ENCODE assay signal across 8 cellular contexts in genomic region chr9:2859776-2860379, GRCh38. TPM values are rescaled to one million over a fixed set of nuclear protein-coding genes. Genes with fewer than 3 reads are reported as not detected.
DNase-seq lines count a peak whose midpoint lies in the region; ATAC-seq and TF ChIP-seq lines count a peak whose summit lies in the region.

No MANE protein-coding gene starts in this region.

- DNase-seq in G401 (ENCODE audit: low spot score) (peak; percentile 73), NCI-H2196 treated with DMSO at 0.1 percent for 48 hours (lab: John Stamatoyannopoulos, UW; ENCODE audit: unreplicated experiment) (peak; percentile 72), dermis microvascular lymphatic vessel endothelial cell (ENCODE audit: low read depth in 2 of 2) (peak; percentile 35 to 64), mesenchymal stem cell (peak; percentile 65), testis (peak; percentile 88)

- H3K27me3 ChIP-seq in mesenchymal stem cell (ENCODE audit: control insufficient read depth in 1 of 2, insufficient read depth in 1 of 2, low read length in 2 of 2) (peaks cover 17 to 19% of the 10 kb centered on the region in 2 experiments), testis (no peaks in the 10 kb centered on the region)

- H3K4ac ChIP-seq in mesenchymal stem cell (ENCODE audit: low read depth in 1 of 2, low read length in 2 of 2): no peak overlapping the region

- H2BK5ac ChIP-seq in mesenchymal stem cell (ENCODE audit: low read depth, low read length, poor library complexity, severe bottlenecking): no peak overlapping the region

- H3K79me1 ChIP-seq in mesenchymal stem cell (replicated peaks; ENCODE audit: low read length, poor library complexity, severe bottlenecking): no peaks in the 10 kb centered on the region

- H3K27ac ChIP-seq in mesenchymal stem cell (ENCODE audit: low read length, poor library complexity, severe bottlenecking): no peak overlapping the region
- H3K27ac ChIP-seq in testis: no peak overlapping the region

- no peak overlapping the region for H3K4me3 ChIP-seq in mesenchymal stem cell (ENCODE audit: insufficient read depth in 1 of 2, low read depth in 1 of 2, low read length in 2 of 2)
- no peak overlapping the region for H3K4me3 ChIP-seq in testis

- no peak overlapping the region for H3K18ac ChIP-seq in mesenchymal stem cell (ENCODE audit: low read depth in 1 of 2, low read length in 2 of 2)

- no peak overlapping the region for H2AK5ac ChIP-seq in mesenchymal stem cell (ENCODE audit: low read length, severe bottlenecking)

- no peak overlapping the region for H2BK120ac ChIP-seq in mesenchymal stem cell (ENCODE audit: low read depth, low read length)

- H3K14ac ChIP-seq in mesenchymal stem cell (ENCODE audit: low read length in 2 of 2): no peak overlapping the region

- no peak overlapping the region for H4K8ac ChIP-seq in mesenchymal stem cell (ENCODE audit: low read length)

- H4K91ac ChIP-seq in mesenchymal stem cell (ENCODE audit: low read length): no peak overlapping the region

- H2BK15ac ChIP-seq in mesenchymal stem cell (ENCODE audit: low read depth, poor library complexity, severe bottlenecking): no peak overlapping the region

- TF ChIP-seq CTCF in testis (IDR thresholded peaks at IDR 0.05): peak in 2 of 3 experiments; percentile 49 to 65

- H2AFZ ChIP-seq in mesenchymal stem cell (ENCODE audit: low read depth, low read length): no peak overlapping the region

- no peaks in the 10 kb centered on the region for H3K9me3 ChIP-seq in mesenchymal stem cell (ENCODE audit: control insufficient read depth, low read length)
- no peaks in the 10 kb centered on the region for H3K9me3 ChIP-seq in testis

- TF ChIP-seq POLR2A in testis (IDR thresholded peaks at IDR 0.05): no peak

- H3K36me3 ChIP-seq in mesenchymal stem cell (ENCODE audit: control insufficient read depth in 1 of 2, insufficient read depth in 2 of 2, low read depth in 1 of 2, low read length in 2 of 2) (no peaks in the 10 kb centered on the region), testis (ENCODE audit: low read depth, missing control alignments) (no peaks in the 10 kb centered on the region)

- peak; percentile 49 for ATAC-seq in HG02610 (IDR thresholded peaks at IDR 0.05; ENCODE audit: unreplicated experiment)
- peak; percentile 38 to 41 for ATAC-seq in activated CD4-positive, CD25-positive, alpha-beta regulatory T cell treated with anti-CD3 and anti-CD28 coated beads, Interleukin-2, amount 50 U/mL, for 24 hours
- ATAC-seq in GM21526 (IDR thresholded peaks at IDR 0.05; ENCODE audit: low FRiP score, unreplicated experiment): no peak

- no peak overlapping the region for H2BK12ac ChIP-seq in mesenchymal stem cell (ENCODE audit: low read length in 2 of 2)

- no peak overlapping the region for H3K9ac ChIP-seq in mesenchymal stem cell (ENCODE audit: low read length)

- no peaks in the 10 kb centered on the region for H3K4me1 ChIP-seq in mesenchymal stem cell (ENCODE audit: control insufficient read depth, insufficient read depth, low read depth, low read length)
- H3K4me1 ChIP-seq in testis: no peaks in the 10 kb centered on the region

- H3K4me2 ChIP-seq in mesenchymal stem cell (ENCODE audit: low read length, poor library complexity, severe bottlenecking): no peak overlapping the region

- H3K23ac ChIP-seq in mesenchymal stem cell (ENCODE audit: low read length in 2 of 2): no peak overlapping the region

- in situ Hi-C loops in G401 (cut with HindIII; ENCODE audit: low sequenced_read_pairs): no loop called here

- WGBS in mesenchymal stem cell: 0% methylated on average over 4 of the region's 6 CpGs
- WGBS in testis, 2 donors: 28 to 34% methylated on average over 6 of the region's 6 CpGs

- intact Hi-C loops in testis (cut with DNase I; ENCODE audit: low total_unique reads): loop anchor here (10.0 kb wide), 1 partner anchor 385 kb away; no protein-coding TSS in a partner anchor

RNA-seq across cellular contexts. Expression of gene PUM3, which starts 16.0 kb away (rescaled TPM):
- 41.2 and 64.6 TPM in 2 replicates for total RNA-seq in G401 (2014; rRNA removed; shearing (Covaris generic))
- 21.6 and 22.6 TPM in 2 replicates for total RNA-seq in dermis microvascular lymphatic vessel endothelial cell
- 44.9 TPM for polyA plus RNA-seq in mesenchymal stem cell (2013, experiment 1 of 2)
- 43.3 TPM for polyA plus RNA-seq in mesenchymal stem cell (2013, experiment 2 of 2)
- 10 to 100 TPM; 49.9 to 72.0 TPM for total RNA-seq in testis
- 17.6 TPM for polyA plus RNA-seq in testis (ENCODE audit: insufficient read depth, low read depth, low replicate concordance)
